13 cellular contexts compared by ENCODE assay signal in genomic region chr15:70447511-70447910, GRCh38.
DNase-seq lines count a peak whose midpoint lies in the region; ATAC-seq, FAIRE-seq and TF ChIP-seq lines count a peak whose summit lies in the region.
"Had no signal": no experiment of that assay in that cellular context is flagged by ENCODE, and none has a peak within 500 bp of the region (broad histone marks: within the 10 kb centered on the region; RNA-seq: fewer than 3 reads in every experiment).

No MANE protein-coding gene starts in this region.

- no peaks in the 10 kb centered on the region for H3K9me3 ChIP-seq in GM23248 (ENCODE audit: low read depth)
- no peaks in the 10 kb centered on the region for H3K9me3 ChIP-seq in K562 (replicated peaks; ENCODE audit: control insufficient read depth, insufficient read depth, low read depth, low read length)
- H3K9me3 ChIP-seq: Caco-2 had no signal

- no peaks in the 10 kb centered on the region for H3F3A ChIP-seq in GM23248 (ENCODE audit: insufficient read depth)

- H3K4me3 ChIP-seq in GM23248 (no peak overlapping the region), K562 (no peak overlapping the region; the same call in 1 of the 2 replicates)

- peaks cover 35% of the 10 kb centered on the region for H3K4me1 Mint-ChIP-seq in activated CD4-positive, alpha-beta T cell treated with anti-CD3 and anti-CD28 coated beads, Interleukin-2, amount 10 ng/mL, durations not matched to agents 24 days and 14 days
- peaks cover 8% of the 10 kb centered on the region for H3K4me1 Mint-ChIP-seq in neural crest cell

- WGBS in GM23248 (ENCODE audit: low coverage in 1 of 2, low lambda C conversion rate in 2 of 2, missing lambda C conversion rate in 2 of 2), 2 experiments = 50 to 52% methylated on average over 2 of the region's 2 CpGs
- 15% methylated on average over 2 of the region's 2 CpGs for WGBS in K562 (ENCODE audit: insufficient coverage, low coverage, missing lambda C conversion rate)

- H3K9ac ChIP-seq in GM23248 (no peak overlapping the region), K562 (ENCODE audit: insufficient read depth in 1 of 2, low read depth in 2 of 2, low read length in 2 of 2) (peak overlapping the region; percentile 40 to 86)

- DNase-seq in activated CD4-positive, alpha-beta T cell treated with anti-CD3 and anti-CD28 coated beads, Interleukin-2, amount 10 ng/mL, durations not matched to agents 24 days and 14 days = no peak
- no peak for DNase-seq in activated CD4-positive, alpha-beta T cell treated with anti-CD3 and anti-CD28 coated beads for 48 hours
- DNase-seq in GM23248 = peak; percentile 11
- DNase-seq in K562 (ENCODE audit: extremely low read depth in 1 of 4, low spot score in 3 of 4) = no peak
- no peak for DNase-seq in neural crest cell (ENCODE audit: low read depth, low spot score)
- DNase-seq in SKM-1 treated with dmso at 0.1 percent for 144 hours (lab: John Stamatoyannopoulos, UW; ENCODE audit: unreplicated experiment) = no peak
- DNase-seq in activated CD4-positive, CD25-positive, alpha-beta regulatory T cell (lab: John Stamatoyannopoulos, UW) = no peak
- DNase-seq in activated CD8-positive, alpha-beta memory T cell treated with anti-CD3 and anti-CD28 coated beads for 24 hours = no peak
- DNase-seq: Caco-2, NCI-H1930 had no signal

- peak overlapping the region; percentile 51 for H3K4me3 Mint-ChIP-seq in activated CD4-positive, alpha-beta T cell treated with anti-CD3 and anti-CD28 coated beads, Interleukin-2, amount 10 ng/mL, durations not matched to agents 24 days and 14 days
- no peak overlapping the region for H3K4me3 Mint-ChIP-seq in neural crest cell

- no peak for TF ChIP-seq POLR2A in K562 (conservative IDR thresholded peaks at IDR 0.05)

- no peak for TF ChIP-seq RAD21 in K562 (CRISPR knock-in tag; conservative IDR thresholded peaks at IDR 0.05 in 1 of 2, IDR thresholded peaks at IDR 0.05 in 1 of 2)

- no peaks in the 10 kb centered on the region for H4K20me1 ChIP-seq in GM23248 (ENCODE audit: insufficient read depth)
- H4K20me1 ChIP-seq in K562 (replicated peaks; ENCODE audit: control insufficient read depth, insufficient read depth, low read length) = no peaks in the 10 kb centered on the region

- H3K4me1 ChIP-seq in GM23248 (ENCODE audit: insufficient read depth) (no peaks in the 10 kb centered on the region), K562 (replicated peaks in 1 of 2; ENCODE audit: control insufficient read depth in 2 of 2, insufficient read depth in 2 of 2, low read length in 2 of 2) (peaks cover 30 to 41% of the 10 kb centered on the region in 2 experiments)

- H3K27me3 ChIP-seq in GM23248 (replicated peaks; ENCODE audit: insufficient read depth) = peaks cover 34% of the 10 kb centered on the region; the same call in 1 of the 2 replicates
- no peaks in the 10 kb centered on the region for H3K27me3 ChIP-seq in K562 (ENCODE audit: control insufficient read depth in 2 of 2, insufficient read depth in 2 of 2, low read length in 2 of 2)

- no peak for FAIRE-seq in K562 (lab: Jason Lieb, UNC)
- FAIRE-seq: A204.1, G401.6 had no signal

- peaks cover 5% of the 10 kb centered on the region for H3K9me1 ChIP-seq in K562 (ENCODE audit: control insufficient read depth, insufficient read depth, low read length)

- TF ChIP-seq CTCF in K562 (IDR thresholded peaks at IDR 0.05 in 2 of 3, conservative IDR thresholded peaks at IDR 0.05 in 1 of 3; ENCODE audit: insufficient read depth in 2 of 3, low read depth in 1 of 3, low read length in 3 of 3) (no peak), neural crest cell (conservative IDR thresholded peaks at IDR 0.05) (no peak)

- H3K9me3 Mint-ChIP-seq in activated CD4-positive, alpha-beta T cell treated with anti-CD3 and anti-CD28 coated beads, Interleukin-2, amount 10 ng/mL, durations not matched to agents 24 days and 14 days = peaks cover 5% of the 10 kb centered on the region
- no peaks in the 10 kb centered on the region for H3K9me3 Mint-ChIP-seq in neural crest cell

- H3K27ac Mint-ChIP-seq in activated CD4-positive, alpha-beta T cell treated with anti-CD3 and anti-CD28 coated beads, Interleukin-2, amount 10 ng/mL, durations not matched to agents 24 days and 14 days = no peak overlapping the region
- H3K27ac Mint-ChIP-seq in neural crest cell (ENCODE audit: unreplicated experiment) = peak overlapping the region; percentile 83

- in situ Hi-C loops in GM23248 (cut with MboI) = no loop called here
- in situ Hi-C loops in K562 (cut with MboI) = no loop called here

- H3K9me2 ChIP-seq in GM23248 (ENCODE audit: insufficient read depth) = no peaks in the 10 kb centered on the region

- H3K4me2 ChIP-seq in GM23248 (ENCODE audit: unreplicated experiment) (no peak overlapping the region), K562 (ENCODE audit: insufficient read depth, low read length) (peak overlapping the region; percentile 59; the same call in 1 of the 2 replicates)

- H3K36me3 Mint-ChIP-seq in activated CD4-positive, alpha-beta T cell treated with anti-CD3 and anti-CD28 coated beads, Interleukin-2, amount 10 ng/mL, durations not matched to agents 24 days and 14 days (ENCODE audit: low read depth) = peaks cover 2% of the 10 kb centered on the region
- no peaks in the 10 kb centered on the region for H3K36me3 Mint-ChIP-seq in neural crest cell (ENCODE audit: low read depth)

- TF ChIP-seq EP300 in K562 (IDR thresholded peaks at IDR 0.05; ENCODE audit: low read length) = no peak

- peak; percentile 15 for ATAC-seq in K562

- no peak overlapping the region for H3K27ac ChIP-seq in GM23248
- peak overlapping the region; percentile 52 for H3K27ac ChIP-seq in K562 (ENCODE audit: extremely low read depth, low read depth, low read length)
- H3K27ac ChIP-seq: dorsolateral prefrontal cortex had no signal

- H3K79me2 ChIP-seq in GM23248 (ENCODE audit: insufficient read depth) (no peaks in the 10 kb centered on the region), K562 (ENCODE audit: control insufficient read depth, insufficient read depth, low read length) (no peaks in the 10 kb centered on the region)

- H2AFZ ChIP-seq in GM23248 = no peak overlapping the region
- H2AFZ ChIP-seq in K562 (ENCODE audit: low read depth, low read length) = peak overlapping the region; percentile 46

- intact Hi-C loops in activated CD4-positive, alpha-beta T cell treated with anti-CD3 and anti-CD28 coated beads, Interleukin-2, amount 10 ng/mL, durations not matched to agents 24 days and 14 days (cut with micrococcal nuclease) = no loop called here
- intact Hi-C loops in K562 (cut with micrococcal nuclease) = no loop called here

- H3K36me3 ChIP-seq in GM23248 (ENCODE audit: low read depth) (no peaks in the 10 kb centered on the region), K562 (ENCODE audit: control insufficient read depth, insufficient read depth, low read length) (no peaks in the 10 kb centered on the region)

- peaks cover 70% of the 10 kb centered on the region for H3K27me3 Mint-ChIP-seq in activated CD4-positive, alpha-beta T cell treated with anti-CD3 and anti-CD28 coated beads, Interleukin-2, amount 10 ng/mL, durations not matched to agents 24 days and 14 days
- peaks cover 19% of the 10 kb centered on the region for H3K27me3 Mint-ChIP-seq in neural crest cell (ENCODE audit: low read depth)

- BruUV-seq in K562 (replicated peaks; lab: Mats Ljungman, UMichigan) = no TSS peak

- POLR2A ChIA-PET in K562 (lab: Yijun Ruan, JAX) = interaction anchor here (0.7 to 2.2 kb wide), 5 partner anchors 8 to 355 kb away, joined by 3 to 10 read pairs (median 4); no protein-coding TSS in a partner anchor

- CTCF ChIA-PET in K562 (lab: Yijun Ruan, JAX; ENCODE audit: low intra/inter-chr PET ratio) = no interaction called here

TF ChIP-seq in K562, 482 proteins besides CTCF, POLR2A, EP300 and RAD21:
- peak; percentile 40 for TF ChIP-seq RBBP5 (IDR thresholded peaks at IDR 0.05; ENCODE audit: borderline replicate concordance, insufficient read depth, low read length, poor library complexity, severe bottlenecking)
- TF ChIP-seq ZNF324 (CRISPR knock-in tag; IDR thresholded peaks at IDR 0.05) = no peak
- TF ChIP-seq GATAD2B (IDR thresholded peaks at IDR 0.05; ENCODE audit: borderline replicate concordance) = no peak
- TF ChIP-seq FOSL1 (tag; conservative IDR thresholded peaks at IDR 0.05) = no peak
- no peak for TF ChIP-seq CREM (IDR thresholded peaks at IDR 0.05; ENCODE audit: low read depth)
